9 cellular contexts compared by ENCODE assay signal in genomic region chr15:26974120-26974780, GRCh38. TPM values are rescaled to one million over a fixed set of nuclear protein-coding genes. Genes with fewer than 3 reads are reported as not detected.
DNase-seq lines count a peak whose midpoint lies in the region; ATAC-seq, FAIRE-seq and TF ChIP-seq lines count a peak whose summit lies in the region.
"Had no signal": no experiment of that assay in that cellular context is flagged by ENCODE, and none has a peak within 500 bp of the region (broad histone marks: within the 10 kb centered on the region; RNA-seq: fewer than 3 reads in every experiment).

No MANE protein-coding gene starts in this region.

- no TSS peak for BruUV-seq in PC-3 (replicated peaks; lab: Mats Ljungman, UMichigan)

- H3K4me1 ChIP-seq in PC-3 (ENCODE audit: insufficient read depth, low read length), result no peaks in the 10 kb centered on the region

- POLR2A ChIA-PET in PC-3 (lab: Charles Lee; ENCODE audit: unreplicated experiment), result no interaction called here

- H3K27me3 ChIP-seq in H7 (ENCODE audit: control insufficient read depth, insufficient read depth, low read length) (peaks cover 36% of the 10 kb centered on the region), PC-3 (ENCODE audit: low read length) (peaks cover 22% of the 10 kb centered on the region)

- H3K27ac ChIP-seq in PC-3 (ENCODE audit: low read length), result no peak overlapping the region

- H3K36me3 ChIP-seq in H7 (replicated peaks; ENCODE audit: control insufficient read depth, insufficient read depth, low read length) (no peaks in the 10 kb centered on the region), PC-3 (ENCODE audit: low read depth, low read length) (no peaks in the 10 kb centered on the region)

- peak; percentile 67 for TF ChIP-seq CTCF in PC-3 (conservative IDR thresholded peaks at IDR 0.05; ENCODE audit: low read depth, low read length)
- TF ChIP-seq CTCF in glutamatergic neuron (IDR thresholded peaks at IDR 0.05; ENCODE audit: partially characterized antibody, unreplicated experiment), result peak; percentile 75

- H3K27ac Mint-ChIP-seq in glutamatergic neuron (ENCODE audit: unreplicated experiment), result no peak overlapping the region

- H4K20me1 ChIP-seq in PC-3 (ENCODE audit: low read length), result no peaks in the 10 kb centered on the region

- DNase-seq in ACHN (peak; percentile 41), H7 (peak; percentile 60), PC-3 (peak; percentile 61), glutamatergic neuron (no peak), HuH-7.5 (ENCODE audit: low spot score) (no peak), GM12892 (ENCODE audit: insufficient read length) (no peak)
- DNase-seq: stimulated activated CD4-positive, alpha-beta T cell treated with anti-CD3 and anti-CD28 coated beads, Interleukin-2, amount 100 ng/mL, for 24 hours had no signal

- no peak overlapping the region for H3K4me2 ChIP-seq in PC-3 (ENCODE audit: low read length)

- H3K9me2 ChIP-seq in PC-3 (replicated peaks; ENCODE audit: low read length), result no peaks in the 10 kb centered on the region

- no peak overlapping the region for H2AFZ ChIP-seq in PC-3 (ENCODE audit: low read length)

- no peak overlapping the region for H3K4me3 Mint-ChIP-seq in glutamatergic neuron (ENCODE audit: unreplicated experiment)

- TF ChIP-seq POLR2A in GM12892 (IDR thresholded peaks at IDR 0.05; ENCODE audit: low read depth, low read length), result no peak

- CTCF ChIA-PET in PC-3 (lab: Charles Lee), result interaction anchor here (0.7 kb wide), 1 partner anchor 616 kb away, joined by 5 read pairs; no protein-coding TSS in a partner anchor

- H3K36me3 Mint-ChIP-seq in glutamatergic neuron (ENCODE audit: unreplicated experiment), result peaks cover 6% of the 10 kb centered on the region

- in situ Hi-C loops in ACHN (cut with HindIII; ENCODE audit: low pct_ligation_motif_present, low pct_unique_long_range_greater_than_20kb, low sequenced_read_pairs), result no loop called here

- FAIRE-seq in GM12892 (lab: Jason Lieb, UNC), result no peak

- no peaks in the 10 kb centered on the region for H3K79me2 ChIP-seq in PC-3 (ENCODE audit: low read length)

- no peaks in the 10 kb centered on the region for H3K9me3 ChIP-seq in PC-3 (ENCODE audit: low read length)

- H3K4me3 ChIP-seq in H7 (ENCODE audit: insufficient read depth, low read depth, low read length) (no peak overlapping the region), PC-3 (ENCODE audit: low read length) (no peak overlapping the region)

- H3K9ac ChIP-seq in PC-3 (ENCODE audit: low read length), result no peak overlapping the region

- H3K27me3 Mint-ChIP-seq in glutamatergic neuron (ENCODE audit: unreplicated experiment), result peaks cover 16% of the 10 kb centered on the region

- intact Hi-C loops in PC-3 (cut with micrococcal nuclease), result no loop called here

- H3K4me1 Mint-ChIP-seq in glutamatergic neuron (ENCODE audit: low read depth, unreplicated experiment), result peaks cover 1% of the 10 kb centered on the region

- no peaks in the 10 kb centered on the region for H3F3A ChIP-seq in PC-3 (ENCODE audit: low read length, unreplicated experiment)

- H3K9me3 Mint-ChIP-seq in glutamatergic neuron (ENCODE audit: unreplicated experiment), result peaks cover 2% of the 10 kb centered on the region

- peak; percentile 46; the same call in 1 of the 2 replicates for ATAC-seq in PC-3
- no peak for ATAC-seq in GM18520 (IDR thresholded peaks at IDR 0.05; ENCODE audit: unreplicated experiment)
- ATAC-seq in HG02840 (IDR thresholded peaks at IDR 0.05; ENCODE audit: low FRiP score, unreplicated experiment), result no peak

RNA-seq across cellular contexts. Expression of gene GABRG3, which starts 3.3 kb away (rescaled TPM):
- total RNA-seq in H7 (2014; rRNA removed; shearing (Covaris generic)), result 0.42 and 1.2 TPM in 2 replicates
- 0.11 and 2.0 TPM in 2 replicates for total RNA-seq in PC-3 (2014; rRNA removed)
- 1.3 TPM for total RNA-seq in glutamatergic neuron (ENCODE audit: unreplicated experiment)
- polyA plus RNA-seq in GM12892 (2012; ENCODE audit: missing spikeins), result not detected

Comparison
In these comparisons a context has a peak if more than half of its experiments do, and no peak if none do; other contexts are left out.
1. DNase-seq: peak in ACHN (single experiment), H7 (single experiment) and PC-3 (single experiment); none in glutamatergic neuron (single experiment), HuH-7.5 (single experiment) and GM12892 (single experiment).